2 cellular contexts compared by ENCODE assay signal in genomic region chr17:28178800-28179199, GRCh38.
TF ChIP-seq lines count a peak whose summit lies in the region.

No MANE protein-coding gene starts in this region.

TF ChIP-seq in A549, 52 proteins besides CTCF, POLR2A, EP300 and RAD21 (continued from another document):
- TF ChIP-seq, protein P1, sequence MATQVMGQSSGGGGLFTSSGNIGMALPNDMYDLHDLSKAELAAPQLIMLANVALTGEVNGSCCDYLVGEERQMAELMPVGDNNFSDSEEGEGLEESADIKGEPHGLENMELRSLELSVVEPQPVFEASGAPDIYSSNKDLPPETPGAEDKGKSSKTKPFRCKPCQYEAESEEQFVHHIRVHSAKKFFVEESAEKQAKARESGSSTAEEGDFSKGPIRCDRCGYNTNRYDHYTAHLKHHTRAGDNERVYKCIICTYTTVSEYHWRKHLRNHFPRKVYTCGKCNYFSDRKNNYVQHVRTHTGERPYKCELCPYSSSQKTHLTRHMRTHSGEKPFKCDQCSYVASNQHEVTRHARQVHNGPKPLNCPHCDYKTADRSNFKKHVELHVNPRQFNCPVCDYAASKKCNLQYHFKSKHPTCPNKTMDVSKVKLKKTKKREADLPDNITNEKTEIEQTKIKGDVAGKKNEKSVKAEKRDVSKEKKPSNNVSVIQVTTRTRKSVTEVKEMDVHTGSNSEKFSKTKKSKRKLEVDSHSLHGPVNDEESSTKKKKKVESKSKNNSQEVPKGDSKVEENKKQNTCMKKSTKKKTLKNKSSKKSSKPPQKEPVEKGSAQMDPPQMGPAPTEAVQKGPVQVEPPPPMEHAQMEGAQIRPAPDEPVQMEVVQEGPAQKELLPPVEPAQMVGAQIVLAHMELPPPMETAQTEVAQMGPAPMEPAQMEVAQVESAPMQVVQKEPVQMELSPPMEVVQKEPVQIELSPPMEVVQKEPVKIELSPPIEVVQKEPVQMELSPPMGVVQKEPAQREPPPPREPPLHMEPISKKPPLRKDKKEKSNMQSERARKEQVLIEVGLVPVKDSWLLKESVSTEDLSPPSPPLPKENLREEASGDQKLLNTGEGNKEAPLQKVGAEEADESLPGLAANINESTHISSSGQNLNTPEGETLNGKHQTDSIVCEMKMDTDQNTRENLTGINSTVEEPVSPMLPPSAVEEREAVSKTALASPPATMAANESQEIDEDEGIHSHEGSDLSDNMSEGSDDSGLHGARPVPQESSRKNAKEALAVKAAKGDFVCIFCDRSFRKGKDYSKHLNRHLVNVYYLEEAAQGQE (IDR thresholded peaks at IDR 0.05): no peak
- no peak for TF ChIP-seq JUNB (IDR thresholded peaks at IDR 0.05)
- TF ChIP-seq PBX3 (IDR thresholded peaks at IDR 0.05): no peak
- TF ChIP-seq CHD4 (IDR thresholded peaks at IDR 0.05; ENCODE audit: borderline replicate concordance): no peak
- no peak for TF ChIP-seq NR3C1 (IDR thresholded peaks at IDR 0.05)
- no peak for TF ChIP-seq PHF8 (IDR thresholded peaks at IDR 0.05; ENCODE audit: borderline replicate concordance, low read depth)
- TF ChIP-seq CBX2 (IDR thresholded peaks at IDR 0.05; ENCODE audit: borderline replicate concordance, low read depth): no peak
- TF ChIP-seq RCOR1 (IDR thresholded peaks at IDR 0.05; ENCODE audit: low read depth, low read length): no peak
- no peak for TF ChIP-seq ZSCAN20 (CRISPR knock-in tag; IDR thresholded peaks at IDR 0.05)

TF ChIP-seq in GM23338, 12 proteins besides CTCF, POLR2A, EP300 and RAD21 (continued from another document):
- TF ChIP-seq, protein P1 (IDR thresholded peaks at IDR 0.05; ENCODE audit: unreplicated experiment): no peak
- TF ChIP-seq EZH2 (IDR thresholded peaks at IDR 0.05; ENCODE audit: low read depth, unreplicated experiment) (no peak), ZNF462 (CRISPR knock-in tag; IDR thresholded peaks at IDR 0.05) (no peak), JUNB (IDR thresholded peaks at IDR 0.05; ENCODE audit: unreplicated experiment) (no peak), ZNF331 (CRISPR knock-in tag; IDR thresholded peaks at IDR 0.05; ENCODE audit: low read depth) (no peak), EZH2phosphoT487 (IDR thresholded peaks at IDR 0.05; ENCODE audit: unreplicated experiment) (no peak), NANOG (IDR thresholded peaks at IDR 0.05; ENCODE audit: borderline replicate concordance) (no peak), CREB1 (CRISPR knock-in tag; IDR thresholded peaks at IDR 0.05; ENCODE audit: low read depth) (no peak), ZNF114 (CRISPR knock-in tag; IDR thresholded peaks at IDR 0.05) (no peak), STAT1 (IDR thresholded peaks at IDR 0.05; ENCODE audit: unreplicated experiment) (no peak)
- TF ChIP-seq, protein P2, sequence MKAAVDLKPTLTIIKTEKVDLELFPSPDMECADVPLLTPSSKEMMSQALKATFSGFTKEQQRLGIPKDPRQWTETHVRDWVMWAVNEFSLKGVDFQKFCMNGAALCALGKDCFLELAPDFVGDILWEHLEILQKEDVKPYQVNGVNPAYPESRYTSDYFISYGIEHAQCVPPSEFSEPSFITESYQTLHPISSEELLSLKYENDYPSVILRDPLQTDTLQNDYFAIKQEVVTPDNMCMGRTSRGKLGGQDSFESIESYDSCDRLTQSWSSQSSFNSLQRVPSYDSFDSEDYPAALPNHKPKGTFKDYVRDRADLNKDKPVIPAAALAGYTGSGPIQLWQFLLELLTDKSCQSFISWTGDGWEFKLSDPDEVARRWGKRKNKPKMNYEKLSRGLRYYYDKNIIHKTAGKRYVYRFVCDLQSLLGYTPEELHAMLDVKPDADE (IDR thresholded peaks at IDR 0.05): no peak
